ENCODE assay signal across 19 cellular contexts in the genomic region with DNA sequence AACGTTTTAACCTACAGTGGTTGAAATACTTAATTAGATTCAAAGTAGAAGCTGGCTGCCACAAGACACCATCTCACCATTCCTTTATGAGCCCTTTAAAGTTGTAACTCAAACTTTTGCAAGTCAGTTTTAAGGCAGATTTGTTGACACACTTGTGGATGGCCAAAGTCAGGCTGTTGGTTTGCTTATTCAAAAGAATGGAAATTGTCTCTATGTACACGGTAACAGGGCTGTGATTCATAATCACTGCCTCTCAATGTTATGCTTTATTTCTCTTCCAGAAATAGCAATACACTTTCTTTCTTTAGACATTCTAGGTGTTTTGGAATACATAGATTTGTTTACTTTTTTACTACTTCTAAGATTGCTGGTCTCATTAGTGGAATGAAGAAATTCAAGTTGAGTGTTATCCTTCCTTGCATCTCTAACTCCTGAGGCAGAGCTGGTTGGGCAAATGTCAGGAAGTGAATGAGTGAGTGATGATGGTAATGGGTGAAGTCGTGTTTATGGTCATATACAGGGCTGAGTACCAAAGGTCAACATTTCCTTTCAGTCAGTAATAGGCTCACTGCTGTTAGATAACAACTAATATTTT.
DNase-seq lines count a peak whose midpoint lies in the region; ATAC-seq, FAIRE-seq and TF ChIP-seq lines count a peak whose summit lies in the region.
"Had no signal": no experiment of that assay in that cellular context is flagged by ENCODE, and none has a peak within 500 bp of the region (broad histone marks: within the 10 kb centered on the region; RNA-seq: fewer than 3 reads in every experiment).

No MANE protein-coding gene starts in this region.

- peak; percentile 51 to 88 for DNase-seq in T47D (ENCODE audit: low read depth in 1 of 2, low spot score in 1 of 2)
- DNase-seq in MCF 10A (ENCODE audit: unreplicated experiment) = no peak
- peak; percentile 53 for DNase-seq in bronchial epithelial cell (ENCODE audit: low read depth)
- no peak for DNase-seq in left colon
- DNase-seq in type B pancreatic cell (ENCODE audit: extremely low spot score, unreplicated experiment) = no peak
- no peak for DNase-seq in HPDE6-E6E7 (ENCODE audit: extremely low spot score)
- DNase-seq: 8988T, C1 segment of cervical spinal cord, DMS153, KBM-7, MM.1S, NCI-H1105, NCI-H187, NCI-H446, NCI-H748 treated with DMSO at 0.1 percent for 48 hours had no signal

- H3K27me3 ChIP-seq in bronchial epithelial cell (ENCODE audit: control insufficient read depth, insufficient read depth, low read length) = no peaks in the 10 kb centered on the region

- POLR2A ChIA-PET in MCF 10A (lab: Yijun Ruan, JAX) = no interaction called here

- intact Hi-C loops in MCF 10A (cut with micrococcal nuclease) (loop anchor here (10.0 kb wide), 1 partner anchor 253 kb away; no protein-coding TSS in a partner anchor), left colon (cut with DNase I, micrococcal nuclease) (no loop called here)

- in situ Hi-C loops in T47D (cut with HindIII; ENCODE audit: low pct_unique_long_range_greater_than_20kb, low sequenced_read_pairs) = no loop called here

- no peak for FAIRE-seq in bronchial epithelial cell (lab: Jason Lieb, UNC)
- FAIRE-seq: HTR-8/SVneo had no signal

- no peak overlapping the region for H3K4me3 ChIP-seq in bronchial epithelial cell (ENCODE audit: low read depth, low read length)
- H3K4me3 ChIP-seq: HAP-1 had no signal

- H3K9me3 Mint-ChIP-seq in MCF 10A (ENCODE audit: unreplicated experiment) = no peaks in the 10 kb centered on the region
- H3K9me3 Mint-ChIP-seq in type B pancreatic cell = peaks cover 4% of the 10 kb centered on the region

- CTCF ChIA-PET in MCF 10A (lab: Yijun Ruan, JAX) = interaction anchor here (0.5 kb wide), 1 partner anchor 901 kb away, joined by 3 read pairs; no protein-coding TSS in a partner anchor

- no peaks in the 10 kb centered on the region for H3K36me3 ChIP-seq in bronchial epithelial cell (ENCODE audit: control insufficient read depth, insufficient read depth, low read length)
- H3K36me3 ChIP-seq: HAP-1 had no signal

- TF ChIP-seq CTCF in MCF 10A (IDR thresholded peaks at IDR 0.05; ENCODE audit: unreplicated experiment) (no peak), bronchial epithelial cell (IDR thresholded peaks at IDR 0.05; ENCODE audit: insufficient read depth, low read length, severe bottlenecking) (no peak), type B pancreatic cell (conservative IDR thresholded peaks at IDR 0.05) (no peak)

- no peaks in the 10 kb centered on the region for H3K4me1 Mint-ChIP-seq in MCF 10A (ENCODE audit: insufficient read depth, unreplicated experiment)
- H3K4me1 Mint-ChIP-seq in type B pancreatic cell (ENCODE audit: unreplicated experiment) = peaks cover 30% of the 10 kb centered on the region

- H3K27ac Mint-ChIP-seq in MCF 10A (ENCODE audit: low read depth, unreplicated experiment) (no peak overlapping the region), type B pancreatic cell (peak overlapping the region; percentile 80)

- H3K27me3 Mint-ChIP-seq in MCF 10A (ENCODE audit: insufficient read depth, unreplicated experiment) (no peaks in the 10 kb centered on the region), type B pancreatic cell (peaks cover 6% of the 10 kb centered on the region)

- H3K36me3 Mint-ChIP-seq in MCF 10A (ENCODE audit: insufficient read depth, unreplicated experiment) = no peaks in the 10 kb centered on the region
- H3K36me3 Mint-ChIP-seq in type B pancreatic cell = peaks cover 14% of the 10 kb centered on the region

- peak; percentile 96 for ATAC-seq in left colon
- no peak for ATAC-seq in HG03045 (IDR thresholded peaks at IDR 0.05; ENCODE audit: unreplicated experiment)
- no peak for ATAC-seq in GM21381 (IDR thresholded peaks at IDR 0.05; ENCODE audit: unreplicated experiment)

- BruUV-seq in MCF 10A (replicated peaks; lab: Mats Ljungman, UMichigan) = no TSS peak

- H3K4me3 Mint-ChIP-seq in MCF 10A (ENCODE audit: unreplicated experiment) = no peak overlapping the region
- H3K4me3 Mint-ChIP-seq in type B pancreatic cell = peak overlapping the region; percentile 74

Comparison
In these comparisons a context has a peak if more than half of its experiments do, and no peak if none do; other contexts are left out.
1. DNase-seq: peak in T47D (2 of 2) and bronchial epithelial cell (single experiment); none in MCF 10A (single experiment), left colon (0 of 2), type B pancreatic cell (single experiment) and HPDE6-E6E7 (single experiment).